ENCODE assay signal across 18 cellular contexts in the genomic region with DNA sequence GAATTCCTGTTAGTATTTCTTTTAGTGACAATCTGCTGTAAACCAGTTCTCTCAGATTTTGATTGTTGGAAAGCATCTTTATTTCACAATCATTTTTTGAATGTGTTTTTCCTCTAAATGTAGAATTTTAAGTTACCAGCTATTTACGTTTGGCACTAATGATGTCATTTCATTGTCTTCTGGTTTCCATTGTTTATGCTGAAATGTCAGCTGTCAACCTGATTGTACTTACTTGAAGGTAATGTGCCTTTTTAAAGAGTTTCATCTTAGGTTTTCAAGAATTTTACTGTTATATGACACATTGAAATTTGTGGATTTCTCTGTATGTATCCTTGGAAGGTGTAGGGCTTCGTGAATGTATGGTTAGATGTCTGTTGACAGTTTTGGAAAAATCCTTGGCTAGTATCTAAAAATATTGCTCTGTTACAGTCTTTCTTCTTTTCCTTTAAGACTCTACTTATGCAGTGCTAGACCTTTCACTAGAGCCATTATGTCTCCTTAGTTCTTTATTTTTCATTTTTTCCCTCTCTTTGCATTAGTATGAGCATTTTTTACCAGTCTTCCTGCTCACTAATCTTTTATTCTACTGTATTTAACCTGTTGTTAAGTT. TPM values are rescaled to one million over a fixed set of nuclear protein-coding genes. Genes with fewer than 3 reads are reported as not detected.
DNase-seq lines count a peak whose midpoint lies in the region; ATAC-seq, FAIRE-seq and TF ChIP-seq lines count a peak whose summit lies in the region.
"Had no signal": no experiment of that assay in that cellular context is flagged by ENCODE, and none has a peak within 500 bp of the region (broad histone marks: within the 10 kb centered on the region; RNA-seq: fewer than 3 reads in every experiment).

No MANE protein-coding gene starts in this region.

- peak; percentile 34 for DNase-seq in A673 (ENCODE audit: low spot score)
- peak; percentile 29 for DNase-seq in HCT116 (ENCODE audit: low read depth, low spot score)
- DNase-seq in WTC11 (ENCODE audit: low spot score): no peak
- DNase-seq in fibroblast of mammary gland (ENCODE audit: low read depth): peak; percentile 52
- DNase-seq in transverse colon: no peak
- no peak for DNase-seq in RCC 7860 (ENCODE audit: low spot score)
- DNase-seq: aorta; dorsolateral prefrontal cortex; lower lobe of right lung; NCI-H1417 treated with DMSO at 0.1 percent for 48 hours; SK-N-SH; stimulated activated CD4-positive, alpha-beta T cell treated with anti-CD3 and anti-CD28 coated beads, Interleukin-2, amount 100 ng/mL, for 48 hours; stimulated activated CD8-positive, alpha-beta memory T cell treated with anti-CD3 and anti-CD28 coated beads, Interleukin-4, amount 100 ng/mL, for 48 hours had no signal

- intact Hi-C loops in A673 (cut with micrococcal nuclease; ENCODE audit: unreplicated experiment): no loop called here
- intact Hi-C loops in HCT116 (cut with micrococcal nuclease): no loop called here
- intact Hi-C loops in transverse colon (cut with DNase I; ENCODE audit: low total_unique reads): no loop called here

- no peak overlapping the region for H3K4me2 ChIP-seq in HCT116 (ENCODE audit: low read length)
- H3K4me2 ChIP-seq: neural progenitor cell, SK-N-SH had no signal

- TF ChIP-seq CTCF in A673 (conservative IDR thresholded peaks at IDR 0.05; ENCODE audit: low read depth, low read length) (no peak), HCT116 (IDR thresholded peaks at IDR 0.05 in 2 of 3, conservative IDR thresholded peaks at IDR 0.05 in 1 of 3; ENCODE audit: borderline replicate concordance in 1 of 3, insufficient read depth in 1 of 3, low read depth in 2 of 3, low read length in 2 of 3) (no peak), WTC11 (IDR thresholded peaks at IDR 0.05) (no peak), fibroblast of mammary gland (conservative IDR thresholded peaks at IDR 0.05; ENCODE audit: control insufficient read depth, insufficient read depth, low read depth, low read length) (no peak), transverse colon (IDR thresholded peaks at IDR 0.05) (no peak)

- ATAC-seq in HCT116 (no peak), WTC11 (no peak), HG02763 (IDR thresholded peaks at IDR 0.05; ENCODE audit: unreplicated experiment) (no peak), HG03378 (IDR thresholded peaks at IDR 0.05; ENCODE audit: unreplicated experiment) (no peak)
- ATAC-seq: lower lobe of right lung had no signal

- in situ Hi-C loops in transverse colon (cut with MboI; ENCODE audit: low pct_ligation_motif_present in 1 of 4, low pct_unique_long_range_greater_than_20kb in 1 of 4, low sequenced_read_pairs in 3 of 4): no loop called here

- H3K27ac Mint-ChIP-seq in WTC11: no peak overlapping the region
- H3K27ac Mint-ChIP-seq: neural progenitor cell had no signal

- H4K20me1 ChIP-seq in HCT116 (ENCODE audit: insufficient read depth): no peaks in the 10 kb centered on the region

- H3K9me3 Mint-ChIP-seq in WTC11: peaks cover 22% of the 10 kb centered on the region

- no peaks in the 10 kb centered on the region for H3K9me2 ChIP-seq in HCT116 (ENCODE audit: insufficient read depth)
- H3K9me2 ChIP-seq: SK-N-SH had no signal

- no peaks in the 10 kb centered on the region for H3K27me3 Mint-ChIP-seq in WTC11 (ENCODE audit: low read depth)

- peaks cover 18% of the 10 kb centered on the region for H3K36me3 Mint-ChIP-seq in WTC11

- FAIRE-seq in RCC 7860 (lab: Jason Lieb, UNC): no peak
- FAIRE-seq: frontal cortex had no signal

- TF ChIP-seq EP300 in transverse colon (IDR thresholded peaks at IDR 0.05; ENCODE audit: low read depth): no peak

- no peaks in the 10 kb centered on the region for H3K4me1 ChIP-seq in A673 (ENCODE audit: insufficient read depth, low read length, poor library complexity, severe bottlenecking)
- peaks cover 3 to 8% of the 10 kb centered on the region in 2 experiments; a peak in 2 of 4 replicates for H3K4me1 ChIP-seq in HCT116 (ENCODE audit: control insufficient read depth in 1 of 2, insufficient read depth in 2 of 2, low read length in 2 of 2)
- H3K4me1 ChIP-seq in transverse colon: peaks cover 0 to 15% (median 3%) of the 10 kb centered on the region in 4 donors

- BruUV-seq in A673 (replicated peaks; lab: Mats Ljungman, UMichigan) (no TSS peak), HCT116 (replicated peaks; lab: Mats Ljungman, UMichigan) (no TSS peak)

- 75 to 78% methylated on average over 2 of the region's 2 CpGs for WGBS in transverse colon (ENCODE audit: low coverage in 1 of 2), 2 donors

- H3K9me3 ChIP-seq in A673 (ENCODE audit: low read depth, low read length, poor library complexity, severe bottlenecking) (peaks cover 27% of the 10 kb centered on the region), HCT116 (ENCODE audit: control insufficient read depth in 1 of 2, insufficient read depth in 1 of 2, low read depth in 1 of 2, low read length in 2 of 2) (peaks cover 9 to 13% of the 10 kb centered on the region in 2 experiments; a peak in 2 of 4 replicates), transverse colon (peaks cover 8 to 16% of the 10 kb centered on the region in 2 donors)

- RAD21 ChIA-PET in HCT116 (lab: Charles Lee; ENCODE audit: low non-redundant PET in 1 of 2, low total read pairs in 2 of 2, uncharacterized antibody in 2 of 2, unreplicated experiment in 2 of 2): no interaction called here

- no peak overlapping the region for H3K4me3 Mint-ChIP-seq in WTC11
- H3K4me3 Mint-ChIP-seq: neural progenitor cell had no signal

- H3K27ac ChIP-seq in A673 (ENCODE audit: low read depth, low read length, poor library complexity, severe bottlenecking) (no peak overlapping the region), HCT116 (ENCODE audit: low read depth, low read length) (no peak overlapping the region), transverse colon (no peak overlapping the region)
- H3K27ac ChIP-seq: dorsolateral prefrontal cortex, lower lobe of right lung, right atrium auricular region had no signal

- no peak overlapping the region for H2AFZ ChIP-seq in HCT116 (ENCODE audit: low read depth, low read length, poor library complexity, severe bottlenecking)
- H2AFZ ChIP-seq: neural progenitor cell had no signal

- peaks cover 41% of the 10 kb centered on the region for H3K4me1 Mint-ChIP-seq in WTC11
- H3K4me1 Mint-ChIP-seq: neural progenitor cell had no signal

- TF ChIP-seq POLR2A in HCT116 (IDR thresholded peaks at IDR 0.05; ENCODE audit: borderline replicate concordance, extremely low read depth, insufficient read depth, insufficient read length): no peak
- TF ChIP-seq POLR2A in transverse colon (IDR thresholded peaks at IDR 0.05): no peak

- CTCF ChIA-PET in A673 (lab: Charles Lee) (no interaction called here), HCT116 (lab: Charles Lee) (no interaction called here), WTC11 (lab: Charles Lee) (no interaction called here)

- H3K9ac ChIP-seq in HCT116 (ENCODE audit: low read length): no peak overlapping the region
- H3K9ac ChIP-seq: neural progenitor cell, SK-N-SH had no signal

- TF ChIP-seq RAD21 in HCT116 (IDR thresholded peaks at IDR 0.05; ENCODE audit: low read depth): no peak

- H3K36me3 ChIP-seq in A673 (ENCODE audit: insufficient read depth, low read length, poor library complexity, severe bottlenecking) (peaks cover 5% of the 10 kb centered on the region), HCT116 (ENCODE audit: control insufficient read depth in 1 of 2, insufficient read depth in 2 of 2, low read length in 2 of 2) (no peaks in the 10 kb centered on the region), transverse colon (no peaks in the 10 kb centered on the region)
- H3K36me3 ChIP-seq: lower lobe of right lung, neural progenitor cell, right atrium auricular region had no signal

- H3K79me2 ChIP-seq in HCT116 (ENCODE audit: insufficient read depth, low read length): peaks cover 77% of the 10 kb centered on the region

- no peak overlapping the region for H3K4me3 ChIP-seq in A673 (ENCODE audit: low read depth, low read length, poor library complexity, severe bottlenecking)
- no peak overlapping the region for H3K4me3 ChIP-seq in HCT116 (replicated peaks in 1 of 2; ENCODE audit: low read depth in 1 of 2, low read length in 2 of 2)
- H3K4me3 ChIP-seq in fibroblast of mammary gland (ENCODE audit: control insufficient read depth, low read depth, low read length): no peak overlapping the region
- H3K4me3 ChIP-seq in transverse colon: no peak overlapping the region
- H3K4me3 ChIP-seq: dorsolateral prefrontal cortex, lower lobe of right lung, neural progenitor cell, right atrium auricular region had no signal

- POLR2A ChIA-PET in A673 (lab: Charles Lee; ENCODE audit: low non-redundant PET) (no interaction called here), HCT116 (lab: Charles Lee) (no interaction called here), WTC11 (lab: Charles Lee) (no interaction called here)

- H3K27me3 ChIP-seq in A673 (replicated peaks; ENCODE audit: insufficient read depth, low read depth, low read length, poor library complexity): no peaks in the 10 kb centered on the region
- no peaks in the 10 kb centered on the region for H3K27me3 ChIP-seq in HCT116 (ENCODE audit: insufficient read depth, low read length)
- no peaks in the 10 kb centered on the region for H3K27me3 ChIP-seq in transverse colon
- H3K27me3 ChIP-seq: dorsolateral prefrontal cortex, neural progenitor cell, right atrium auricular region had no signal

TF ChIP-seq in HCT116, 20 proteins besides CTCF, POLR2A, EP300 and RAD21:
- TF ChIP-seq TCF7L2 (IDR thresholded peaks at IDR 0.05; ENCODE audit: borderline replicate concordance, extremely low read depth, insufficient read depth, insufficient read length): no peak
- TF ChIP-seq FOSL1 (IDR thresholded peaks at IDR 0.05; ENCODE audit: low read depth): no peak
- TF ChIP-seq YY1 (IDR thresholded peaks at IDR 0.05; ENCODE audit: extremely low read depth, insufficient replicate concordance, low read depth, low read length): no peak
- peak; percentile 94 for TF ChIP-seq CBX3 (IDR thresholded peaks at IDR 0.05; ENCODE audit: low read depth)

TF ChIP-seq in WTC11, 78 proteins besides CTCF, POLR2A, EP300 and RAD21:
- TF ChIP-seq NR1H2 (CRISPR knock-in tag; IDR thresholded peaks at IDR 0.05) (no peak), SMAD3 (CRISPR knock-in tag; IDR thresholded peaks at IDR 0.05; ENCODE audit: borderline replicate concordance) (no peak), ZNF317 (CRISPR knock-in tag; IDR thresholded peaks at IDR 0.05; ENCODE audit: borderline replicate concordance, low read depth) (peak; percentile 100)

RNA-seq across cellular contexts. Expression of a gene that starts 30.4 kb away (rescaled TPM):
- total RNA-seq in A673 (2021) (30.0 and 33.7 TPM in 2 replicates), HCT116 (2021; ENCODE audit: unreplicated experiment) (23.0 TPM), WTC11 (2021) (14.1 to 15.4 TPM (median 15.1 TPM) in 3 replicates), transverse colon (10 to 100 TPM; 42.9 to 65.1 (median 46.5) TPM)
- 10.3 and 13.3 TPM in 2 replicates for polyA plus RNA-seq in HCT116 (2012)

Comparison
In these comparisons a context has a peak if more than half of its experiments do, and no peak if none do; other contexts are left out.
1. DNase-seq: peak in A673 (single experiment), HCT116 (single experiment) and fibroblast of mammary gland (single experiment); none in WTC11 (single experiment), transverse colon (single experiment) and RCC 7860 (single experiment).